Comparison of ENCODE assay signal across 8 cellular contexts in the genomic region with DNA sequence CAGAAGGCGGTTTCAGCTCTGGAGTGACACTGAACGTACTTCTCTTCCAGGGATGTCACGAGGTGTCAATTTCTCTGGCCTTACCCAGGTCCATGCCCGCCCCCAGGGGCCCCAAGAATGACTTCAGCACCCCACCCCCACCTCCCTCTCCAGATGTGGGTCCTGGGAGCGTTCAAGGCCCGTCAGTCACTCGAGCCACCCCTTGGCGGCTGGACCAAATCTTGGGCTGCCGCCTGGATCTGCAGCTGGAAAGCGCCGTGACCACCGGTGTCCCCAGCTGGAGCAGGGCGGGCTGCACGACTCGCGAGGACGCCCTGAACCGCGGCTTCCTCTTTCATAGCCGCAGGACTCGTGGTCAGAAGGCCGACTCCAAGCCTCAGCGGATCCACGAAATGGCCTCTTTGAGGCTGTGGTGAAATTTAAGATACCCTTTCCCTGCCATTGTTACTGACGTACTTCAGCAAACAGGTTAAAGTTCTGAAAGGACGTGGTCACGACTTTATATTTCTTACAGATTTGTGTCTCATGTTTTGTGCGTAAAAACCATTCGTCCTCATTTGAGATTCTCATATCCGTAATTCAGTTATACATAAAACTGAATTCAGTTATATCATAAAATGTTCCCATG. TPM values are rescaled to one million over a fixed set of nuclear protein-coding genes. Genes with fewer than 3 reads are reported as not detected.
DNase-seq lines count a peak whose midpoint lies in the region; ATAC-seq and TF ChIP-seq lines count a peak whose summit lies in the region.

No MANE protein-coding gene starts in this region.

- H3K4me3 ChIP-seq in HUES64 (ENCODE audit: low read length): peak overlapping the region; percentile 79

- peak overlapping the region; percentile 94 for H3K27ac Mint-ChIP-seq in nephron progenitor cell

- DNase-seq in DMS153 treated with DMSO at 0.1 percent for 48 hours (lab: John Stamatoyannopoulos, UW; ENCODE audit: unreplicated experiment) (peak; percentile 56), RPMI8226 (peak; percentile 96), foreskin keratinocyte (peak in 1 of 2 donors; percentile 64), nephron progenitor cell (peak; percentile 65), superior temporal gyrus (ENCODE audit: extremely low spot score) (peak; percentile 74)
- peak; percentile 14 for DNase-seq in activated gamma-delta T cell treated with anti-CD3 and anti-CD28 coated beads, Interleukin-2, amount 50 U/mL, for 16 hours (ENCODE audit: low read depth)

- H3K27me3 ChIP-seq in HUES64 (ENCODE audit: insufficient read depth, low read length) (no peaks in the 10 kb centered on the region), foreskin keratinocyte (no peaks in the 10 kb centered on the region)

- H3K9me3 ChIP-seq in HUES64 (ENCODE audit: insufficient read depth, low read depth, low read length): no peaks in the 10 kb centered on the region

- no peaks in the 10 kb centered on the region for H3K36me3 Mint-ChIP-seq in nephron progenitor cell (ENCODE audit: low read depth)

- peak overlapping the region; percentile 42; the same call in 1 of the 2 replicates for H3K27ac ChIP-seq in HUES64 (ENCODE audit: low read depth, low read length)
- peak overlapping the region; percentile 12 for H3K27ac ChIP-seq in foreskin keratinocyte

- peak overlapping the region; percentile 87 for H3K4me3 Mint-ChIP-seq in nephron progenitor cell

- WGBS in HUES64: 10% methylated on average over 30 of the region's 30 CpGs

- ATAC-seq in GM21529 (IDR thresholded peaks at IDR 0.05; ENCODE audit: unreplicated experiment) (peak; percentile 48), foreskin keratinocyte (peak; percentile 43)

- no peaks in the 10 kb centered on the region for H3K9me3 Mint-ChIP-seq in nephron progenitor cell

- H3K36me3 ChIP-seq in HUES64 (ENCODE audit: insufficient read depth, low read length): no peaks in the 10 kb centered on the region

- peak overlapping the region; percentile 63 for H3K9ac ChIP-seq in HUES64 (ENCODE audit: low read depth, low read length)

- TF ChIP-seq CTCF in foreskin keratinocyte (conservative IDR thresholded peaks at IDR 0.05): no peak
- no peak for TF ChIP-seq CTCF in nephron progenitor cell (IDR thresholded peaks at IDR 0.05)

- H3K4me1 ChIP-seq in HUES64 (ENCODE audit: insufficient read depth, low read length): peaks cover 33% of the 10 kb centered on the region
- no peaks in the 10 kb centered on the region for H3K4me1 ChIP-seq in foreskin keratinocyte

- H3K27me3 Mint-ChIP-seq in nephron progenitor cell (ENCODE audit: low read depth, poor library complexity): peaks cover 3% of the 10 kb centered on the region

- H3K4me1 Mint-ChIP-seq in nephron progenitor cell: peaks cover 19% of the 10 kb centered on the region

RNA-seq across cellular contexts. Expression of gene TRIM38, which starts 29.3 kb away (rescaled TPM):
- polyA plus RNA-seq in HUES64 (2013, experiment 1 of 2): 0.30 TPM
- 0.38 TPM for polyA plus RNA-seq in HUES64 (2013, experiment 2 of 2)
- total RNA-seq in foreskin keratinocyte: 6.6 and 8.6 TPM in 2 replicates
- 2.9 and 3.0 TPM in 2 replicates for polyA plus RNA-seq in foreskin keratinocyte
